In genomic region chr1:155128469-155128754, GRCh38 we compare ENCODE assay signal across 10 cellular contexts. TPM values are rescaled to one million over a fixed set of nuclear protein-coding genes. Genes with fewer than 3 reads are reported as not detected.
DNase-seq lines count a peak whose midpoint lies in the region; ATAC-seq, FAIRE-seq and TF ChIP-seq lines count a peak whose summit lies in the region.
"Had no signal": no experiment of that assay in that cellular context is flagged by ENCODE, and none has a peak within 500 bp of the region (broad histone marks: within the 10 kb centered on the region; RNA-seq: fewer than 3 reads in every experiment).

No MANE protein-coding gene starts in this region.

- H3K4me3 ChIP-seq in BE2C (ENCODE audit: low read depth, low read length): peak overlapping the region; percentile 70
- H3K4me3 ChIP-seq in NT2/D1 (ENCODE audit: insufficient read length, low read depth): peak overlapping the region; percentile 52
- H3K4me3 ChIP-seq in MM.1S (ENCODE audit: low read length): no peak overlapping the region

- no peak overlapping the region for H2AFZ ChIP-seq in MM.1S (ENCODE audit: low read length)

- no peaks in the 10 kb centered on the region for H3K9me2 ChIP-seq in MM.1S (replicated peaks; ENCODE audit: insufficient read depth, low read length)

- peaks cover 7% of the 10 kb centered on the region for H3K36me3 Mint-ChIP-seq in effector memory CD8-positive, alpha-beta T cell (ENCODE audit: insufficient read depth)
- H3K36me3 Mint-ChIP-seq in neural crest cell (ENCODE audit: low read depth): no peaks in the 10 kb centered on the region

- no peak for ATAC-seq in effector memory CD8-positive, alpha-beta T cell (replicated peaks)
- no peak for ATAC-seq in HG03159 (IDR thresholded peaks at IDR 0.05; ENCODE audit: unreplicated experiment)
- ATAC-seq in HG03571 (IDR thresholded peaks at IDR 0.05; ENCODE audit: unreplicated experiment): no peak

- H3K27ac ChIP-seq in MM.1S (ENCODE audit: low read length): no peak overlapping the region

- peak overlapping the region in 1 of 2 donors; percentile 64 for H3K27ac Mint-ChIP-seq in effector memory CD8-positive, alpha-beta T cell
- H3K27ac Mint-ChIP-seq in neural crest cell (ENCODE audit: unreplicated experiment): no peak overlapping the region

- no peaks in the 10 kb centered on the region for H4K20me1 ChIP-seq in MM.1S (ENCODE audit: insufficient read depth, low read length)

- H3K9me3 Mint-ChIP-seq in effector memory CD8-positive, alpha-beta T cell: no peaks in the 10 kb centered on the region
- H3K9me3 Mint-ChIP-seq in neural crest cell: no peaks in the 10 kb centered on the region

- H3K27me3 Mint-ChIP-seq in effector memory CD8-positive, alpha-beta T cell: peaks cover 8 to 71% of the 10 kb centered on the region in 2 donors
- H3K27me3 Mint-ChIP-seq in neural crest cell (ENCODE audit: low read depth): peaks cover 86% of the 10 kb centered on the region

- H3K4me3 Mint-ChIP-seq in effector memory CD8-positive, alpha-beta T cell: peak overlapping the region; percentile 91 to 92
- H3K4me3 Mint-ChIP-seq in neural crest cell: peak overlapping the region; percentile 77

- no peak for FAIRE-seq in H54 (lab: Jason Lieb, UNC)

- H3K9me3 ChIP-seq in BE2C (peaks cover 2% of the 10 kb centered on the region; the same call in 1 of the 2 replicates), NT2/D1 (ENCODE audit: insufficient read depth, low read length) (no peaks in the 10 kb centered on the region), MM.1S (replicated peaks; ENCODE audit: insufficient read depth, low read length) (no peaks in the 10 kb centered on the region)

- H3K27me3 ChIP-seq in BE2C: no peaks in the 10 kb centered on the region
- peaks cover 70% of the 10 kb centered on the region for H3K27me3 ChIP-seq in NT2/D1 (ENCODE audit: insufficient read depth, insufficient read length)
- H3K27me3 ChIP-seq in MM.1S (replicated peaks; ENCODE audit: insufficient read depth, low read length): peaks cover 79% of the 10 kb centered on the region

- H3K4me1 ChIP-seq in BE2C (peaks cover 32% of the 10 kb centered on the region), NT2/D1 (ENCODE audit: insufficient read depth, insufficient read length) (peaks cover 49% of the 10 kb centered on the region), MM.1S (ENCODE audit: low read length) (peaks cover 5% of the 10 kb centered on the region; the same call in 1 of the 2 replicates)

- H3K9ac ChIP-seq in NT2/D1 (ENCODE audit: insufficient read length, low read depth) (peak overlapping the region; percentile 83), MM.1S (ENCODE audit: low read length) (no peak overlapping the region)

- H3K4me1 Mint-ChIP-seq in effector memory CD8-positive, alpha-beta T cell (ENCODE audit: low read depth in 2 of 2): peaks cover 23 to 26% of the 10 kb centered on the region in 2 donors
- H3K4me1 Mint-ChIP-seq in neural crest cell: peaks cover 42% of the 10 kb centered on the region

- no peaks in the 10 kb centered on the region for H3K36me3 ChIP-seq in BE2C
- H3K36me3 ChIP-seq in NT2/D1 (ENCODE audit: insufficient read depth, insufficient read length, low read length): peaks cover 17% of the 10 kb centered on the region
- H3K36me3 ChIP-seq in MM.1S (replicated peaks; ENCODE audit: insufficient read depth, low read length): no peaks in the 10 kb centered on the region

- H3K4me2 ChIP-seq in MM.1S (ENCODE audit: low read depth, low read length): no peak overlapping the region

- no peaks in the 10 kb centered on the region for H3F3A ChIP-seq in MM.1S (ENCODE audit: insufficient read depth, low read length)

- TF ChIP-seq CTCF in BE2C (IDR thresholded peaks at IDR 0.05; ENCODE audit: low read depth, low read length) (no peak), neural crest cell (conservative IDR thresholded peaks at IDR 0.05) (no peak), MM.1S (IDR thresholded peaks at IDR 0.05; ENCODE audit: low read length) (no peak)

- no peaks in the 10 kb centered on the region for H3K79me2 ChIP-seq in MM.1S (ENCODE audit: low read length)

- no peak for TF ChIP-seq POLR2A in H54 (IDR thresholded peaks at IDR 0.05; ENCODE audit: low read depth, low read length)

- no peak for DNase-seq in BE2C
- no peak for DNase-seq in NT2/D1 (ENCODE audit: low read depth, low spot score)
- DNase-seq in effector memory CD8-positive, alpha-beta T cell: no peak
- no peak for DNase-seq in neural crest cell (ENCODE audit: low read depth, low spot score)
- DNase-seq in MM.1S: no peak
- DNase-seq in H54 (ENCODE audit: insufficient read length, low spot score): no peak
- DNase-seq: GF-D8; stimulated activated CD4-positive, alpha-beta T cell treated with anti-CD3 and anti-CD28 coated beads, Interleukin-4, amount 100 ng/mL, for 4 hours had no signal

RNA-seq across cellular contexts. Expression of gene EFNA1, which starts 0.7 kb away (rescaled TPM):
- polyA plus RNA-seq in BE2C (2012; ENCODE audit: insufficient read depth, insufficient read length, low read depth): 6.7 TPM
- 0.50 and 0.77 TPM in 2 replicates for total RNA-seq in neural crest cell

RNA-seq across cellular contexts. Expression of gene SLC50A1, which starts 7.2 kb away (rescaled TPM):
- polyA plus RNA-seq in BE2C (2012; ENCODE audit: insufficient read depth, insufficient read length, low read depth): 37.1 TPM
- 23.2 and 25.1 TPM in 2 replicates for total RNA-seq in neural crest cell

RNA-seq across cellular contexts. Expression of gene DPM3, which starts 11.9 kb away (rescaled TPM):
- polyA plus RNA-seq in BE2C (2012; ENCODE audit: insufficient read depth, insufficient read length, low read depth): 221 TPM
- total RNA-seq in neural crest cell: 77.7 and 80.0 TPM in 2 replicates

RNA-seq across cellular contexts. Expression of gene KRTCAP2, which starts 44.7 kb away (rescaled TPM):
- polyA plus RNA-seq in BE2C (2012; ENCODE audit: insufficient read depth, insufficient read length, low read depth): 420 TPM
- 125 and 152 TPM in 2 replicates for total RNA-seq in neural crest cell

RNA-seq across cellular contexts. Expression of gene TRIM46, which starts 45.2 kb away (rescaled TPM):
- polyA plus RNA-seq in BE2C (2012; ENCODE audit: insufficient read depth, insufficient read length, low read depth): 25.0 TPM
- 9.8 and 10.0 TPM in 2 replicates for total RNA-seq in neural crest cell
